In the genomic region with DNA sequence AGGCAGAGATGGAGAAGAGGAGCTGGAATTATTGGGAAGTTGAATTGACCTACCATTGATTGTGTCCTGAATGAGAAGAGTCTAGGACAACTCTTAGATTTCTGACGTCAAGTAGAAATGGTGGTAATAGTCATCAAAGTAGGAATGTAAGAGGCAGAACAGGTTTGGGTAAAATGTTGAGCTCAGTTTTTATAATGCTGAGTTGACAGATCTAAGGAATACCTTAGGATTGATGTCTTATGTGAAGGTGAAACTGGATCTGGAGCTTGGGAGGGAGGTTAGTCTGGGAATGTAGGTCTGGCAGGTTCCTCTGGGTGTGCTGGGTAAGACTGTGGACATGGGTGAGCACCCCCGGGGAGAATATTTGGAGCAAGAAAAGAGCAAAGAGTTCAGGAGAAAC, we compare ENCODE assay signal across 16 cellular contexts. TPM values are rescaled to one million over a fixed set of nuclear protein-coding genes. Genes with fewer than 3 reads are reported as not detected.
A peak's percentile ranks its signal among the peaks of the same experiment; 100 is the strongest.
DNase-seq lines count a peak whose midpoint lies in the region; ATAC-seq and TF ChIP-seq lines count a peak whose summit lies in the region.
"Had no signal": no experiment of that assay in that cellular context is flagged by ENCODE, and none has a peak within 500 bp of the region (broad histone marks: within the 10 kb centered on the region; RNA-seq: fewer than 3 reads in every experiment).

No MANE protein-coding gene starts in this region.

- H3K27me3 ChIP-seq in left ventricle myocardium inferior (ENCODE audit: low read depth) (no peaks in the 10 kb centered on the region), right atrium auricular region (no peaks in the 10 kb centered on the region)

- H3K9me3 ChIP-seq in left ventricle myocardium inferior (replicated peaks), result no peaks in the 10 kb centered on the region
- H3K9me3 ChIP-seq in right atrium auricular region, result no peaks in the 10 kb centered on the region

- POLR2A ChIA-PET in activated CD8-positive, alpha-beta T cell treated with anti-CD3 and anti-CD28 coated beads, Interleukin-2, amount 10 ng/mL, durations not matched to agents 7 days and 5 days (lab: Charles Lee), result interaction anchor here (0.8 kb wide), 1 partner anchor 29 kb away, joined by 4 read pairs; no protein-coding TSS in a partner anchor

- CTCF ChIA-PET in activated CD8-positive, alpha-beta T cell treated with anti-CD3 and anti-CD28 coated beads, Interleukin-2, amount 10 ng/mL, durations not matched to agents 7 days and 5 days (lab: Charles Lee), result interaction anchor here (0.8 to 1.3 kb wide), 5 partner anchors 9 to 29 kb away, joined by 3 to 6 read pairs (median 3); no protein-coding TSS in a partner anchor

- no peak overlapping the region for H3K4me3 Mint-ChIP-seq in activated CD8-positive, alpha-beta T cell treated with anti-CD3 and anti-CD28 coated beads, Interleukin-2, amount 10 ng/mL, durations not matched to agents 7 days and 5 days
- H3K4me3 Mint-ChIP-seq in memory B cell (no peak overlapping the region), type B pancreatic cell (peak overlapping the region; percentile 68)
- H3K4me3 Mint-ChIP-seq: nephron had no signal

- H3K9me3 Mint-ChIP-seq in activated CD8-positive, alpha-beta T cell treated with anti-CD3 and anti-CD28 coated beads, Interleukin-2, amount 10 ng/mL, durations not matched to agents 7 days and 5 days (ENCODE audit: insufficient read depth), result no peaks in the 10 kb centered on the region
- H3K9me3 Mint-ChIP-seq in memory B cell (no peaks in the 10 kb centered on the region), type B pancreatic cell (peaks cover 6% of the 10 kb centered on the region)
- H3K9me3 Mint-ChIP-seq: nephron had no signal

- no peaks in the 10 kb centered on the region for H3K27me3 Mint-ChIP-seq in activated CD8-positive, alpha-beta T cell treated with anti-CD3 and anti-CD28 coated beads, Interleukin-2, amount 10 ng/mL, durations not matched to agents 7 days and 5 days (ENCODE audit: low read depth)
- H3K27me3 Mint-ChIP-seq in memory B cell (no peaks in the 10 kb centered on the region), type B pancreatic cell (no peaks in the 10 kb centered on the region)

- H3K4me1 ChIP-seq in left ventricle myocardium inferior (peaks cover 100% of the 10 kb centered on the region), right atrium auricular region (peaks cover 0 to 96% of the 10 kb centered on the region in 2 donors)

- intact Hi-C loops in left ventricle myocardium inferior (cut with micrococcal nuclease), result no loop called here

- peaks cover 44% of the 10 kb centered on the region for H3K36me3 Mint-ChIP-seq in activated CD8-positive, alpha-beta T cell treated with anti-CD3 and anti-CD28 coated beads, Interleukin-2, amount 10 ng/mL, durations not matched to agents 7 days and 5 days (ENCODE audit: low read depth)
- H3K36me3 Mint-ChIP-seq in memory B cell, result peaks cover 32% of the 10 kb centered on the region
- peaks cover 24% of the 10 kb centered on the region for H3K36me3 Mint-ChIP-seq in type B pancreatic cell

- H3K36me3 ChIP-seq in left ventricle myocardium inferior, result peaks cover 31% of the 10 kb centered on the region
- peaks cover 30% of the 10 kb centered on the region for H3K36me3 ChIP-seq in right atrium auricular region

- H3K4me3 ChIP-seq in left ventricle myocardium inferior, result no peak overlapping the region
- H3K4me3 ChIP-seq in right atrium auricular region, result no peak overlapping the region

- peak overlapping the region; percentile 35 for H3K27ac Mint-ChIP-seq in activated CD8-positive, alpha-beta T cell treated with anti-CD3 and anti-CD28 coated beads, Interleukin-2, amount 10 ng/mL, durations not matched to agents 7 days and 5 days
- H3K27ac Mint-ChIP-seq in memory B cell, result peak overlapping the region; percentile 62
- H3K27ac Mint-ChIP-seq in type B pancreatic cell, result peak overlapping the region; percentile 97
- H3K27ac Mint-ChIP-seq: nephron had no signal

- H3K27ac ChIP-seq in left ventricle myocardium inferior (replicated peaks) (peak overlapping the region; percentile 13), right atrium auricular region (no peak overlapping the region)
- H3K27ac ChIP-seq: epithelial cell of prostate, WERI-Rb-1 had no signal

- H3K4me1 Mint-ChIP-seq in activated CD8-positive, alpha-beta T cell treated with anti-CD3 and anti-CD28 coated beads, Interleukin-2, amount 10 ng/mL, durations not matched to agents 7 days and 5 days (ENCODE audit: low read depth), result peaks cover 16% of the 10 kb centered on the region
- H3K4me1 Mint-ChIP-seq in memory B cell, result peaks cover 27% of the 10 kb centered on the region
- H3K4me1 Mint-ChIP-seq in type B pancreatic cell (ENCODE audit: unreplicated experiment), result peaks cover 19% of the 10 kb centered on the region

- no peak for DNase-seq in left ventricle myocardium inferior
- no peak for DNase-seq in right atrium auricular region (ENCODE audit: low spot score)
- no peak for DNase-seq in activated CD8-positive, alpha-beta T cell treated with anti-CD3 and anti-CD28 coated beads, Interleukin-2, amount 10 ng/mL, durations not matched to agents 7 days and 5 days
- no peak for DNase-seq in memory B cell (ENCODE audit: low spot score in 2 of 2)
- DNase-seq in type B pancreatic cell (ENCODE audit: extremely low spot score, unreplicated experiment), result no peak
- DNase-seq in OCI-M1 (lab: John Stamatoyannopoulos, UW), result no peak
- no peak for DNase-seq in LoVo (ENCODE audit: low spot score)
- DNase-seq in SHP77 (lab: John Stamatoyannopoulos, UW), result no peak
- DNase-seq: amniotic stem cell; GOT3; NCI-H1436; NCI-H2171 treated with DMSO at 0.1 percent for 48 hours; stimulated activated CD4-positive, alpha-beta T cell treated with anti-CD3 and anti-CD28 coated beads, Interleukin-15, amount 100 ng/mL, for 24 hours had no signal

- no peak for ATAC-seq in activated CD8-positive, alpha-beta T cell treated with anti-CD3 and anti-CD28 coated beads, Interleukin-2, amount 10 ng/mL, durations not matched to agents 7 days and 5 days
- ATAC-seq in memory B cell (ENCODE audit: low read depth), result no peak

- no peak for TF ChIP-seq CTCF in left ventricle myocardium inferior (IDR thresholded peaks at IDR 0.05; ENCODE audit: borderline replicate concordance)
- TF ChIP-seq CTCF in right atrium auricular region (IDR thresholded peaks at IDR 0.05), result no peak
- TF ChIP-seq CTCF in type B pancreatic cell (conservative IDR thresholded peaks at IDR 0.05), result no peak

RNA-seq across cellular contexts. Expression of gene JADE1, which starts 31.9 kb away (rescaled TPM):
- total RNA-seq in left ventricle myocardium inferior (22.1 TPM), right atrium auricular region (10 to 100 TPM; 15.4 to 34.5 TPM), type B pancreatic cell (ENCODE audit: low replicate concordance) (18.5 and 27.0 TPM in 2 replicates)
- total RNA-seq in activated CD8-positive, alpha-beta T cell treated with anti-CD3 and anti-CD28 coated beads, Interleukin-2, amount 10 ng/mL, durations not matched to agents 7 days and 5 days, result 10 to 100 TPM; 33.5 to 36.0 TPM

Comparison
In these comparisons a context has a peak if more than half of its experiments do, and no peak if none do; other contexts are left out.
1. H3K27ac Mint-ChIP-seq: peak in every context shown above with its lines; median percentile 97 in type B pancreatic cell; 62 in memory B cell; 35 in activated CD8-positive, alpha-beta T cell treated with anti-CD3 and anti-CD28 coated beads, Interleukin-2, amount 10 ng/mL, durations not matched to agents 7 days and 5 days.